ENCODE assay signal across 9 cellular contexts in the genomic region with DNA sequence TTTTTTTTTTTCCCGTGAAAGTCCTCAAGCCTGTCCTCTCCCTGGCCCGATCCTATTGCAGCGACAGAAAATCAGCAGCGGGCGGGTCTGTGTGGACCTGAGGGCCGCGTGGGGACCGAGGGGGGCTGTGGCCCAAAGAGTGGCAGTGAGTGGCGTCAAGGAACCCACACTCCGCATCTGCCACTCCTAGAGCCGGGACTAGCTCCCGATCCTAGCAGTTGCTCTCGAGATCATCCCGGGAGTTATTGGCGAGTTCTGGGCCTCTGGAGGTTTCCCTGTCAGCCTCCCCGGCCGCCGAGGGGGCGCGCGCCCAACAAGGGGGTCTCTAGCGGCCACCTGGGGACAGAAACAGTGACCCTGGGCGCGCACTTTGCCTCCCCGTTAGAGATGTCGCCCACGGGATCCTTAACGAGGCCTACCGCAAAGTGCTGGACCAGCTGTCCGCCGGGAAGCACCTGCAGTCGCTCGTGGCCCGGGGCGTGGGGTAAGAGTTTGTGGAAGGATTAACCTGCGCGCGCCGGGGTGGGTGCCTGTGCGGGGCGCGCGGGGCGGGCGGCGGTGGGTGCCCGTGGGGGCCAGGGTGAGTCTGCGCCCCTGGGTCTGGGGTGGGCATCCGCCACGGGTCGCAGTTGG. TPM values are rescaled to one million over a fixed set of nuclear protein-coding genes. Genes with fewer than 3 reads are reported as not detected.
DNase-seq lines count a peak whose midpoint lies in the region; ATAC-seq and TF ChIP-seq lines count a peak whose summit lies in the region.
"Had no signal": no experiment of that assay in that cellular context is flagged by ENCODE, and none has a peak within 500 bp of the region (broad histone marks: within the 10 kb centered on the region; RNA-seq: fewer than 3 reads in every experiment).

No MANE protein-coding gene starts in this region.

- H3K4me3 Mint-ChIP-seq in MCF 10A (ENCODE audit: unreplicated experiment): no peak overlapping the region
- peak overlapping the region; percentile 83 to 90 (median 87) for H3K4me3 Mint-ChIP-seq in brain

- H3K27ac ChIP-seq in breast epithelium: no peak overlapping the region
- H3K27ac ChIP-seq in mucosa of rectum (ENCODE audit: low read depth in 2 of 2, low read length in 2 of 2): no peak overlapping the region
- no peak overlapping the region for H3K27ac ChIP-seq in vagina

- TF ChIP-seq POLR2A in breast epithelium (IDR thresholded peaks at IDR 0.05): no peak
- TF ChIP-seq POLR2A in vagina (IDR thresholded peaks at IDR 0.05): no peak

- intact Hi-C loops in breast epithelium (cut with DNase I; ENCODE audit: low total_unique reads) (no loop called here), MCF 10A (cut with micrococcal nuclease) (no loop called here), vagina (cut with DNase I) (no loop called here)

- H3K4me1 Mint-ChIP-seq in MCF 10A (ENCODE audit: insufficient read depth, unreplicated experiment) (no peaks in the 10 kb centered on the region), brain (peaks cover 45% of the 10 kb centered on the region)

- TF ChIP-seq CTCF in breast epithelium (IDR thresholded peaks at IDR 0.05) (no peak), MCF 10A (IDR thresholded peaks at IDR 0.05; ENCODE audit: unreplicated experiment) (no peak), brain (conservative IDR thresholded peaks at IDR 0.05) (no peak), vagina (IDR thresholded peaks at IDR 0.05) (no peak)

- H3K27ac Mint-ChIP-seq in MCF 10A (ENCODE audit: low read depth, unreplicated experiment): no peak overlapping the region
- H3K27ac Mint-ChIP-seq in brain: peak overlapping the region in 2 of 5 experiments; percentile 36 to 87

- BruUV-seq in MCF 10A (replicated peaks; lab: Mats Ljungman, UMichigan): no TSS peak

- peaks cover 7 to 23% of the 10 kb centered on the region in 2 donors for H3K4me1 ChIP-seq in breast epithelium
- H3K4me1 ChIP-seq in mucosa of rectum (ENCODE audit: control insufficient read depth in 2 of 2, insufficient read depth in 2 of 2, low read length in 2 of 2): peaks cover 2% of the 10 kb centered on the region in 2 donors
- peaks cover 47% of the 10 kb centered on the region for H3K4me1 ChIP-seq in vagina

- POLR2A ChIA-PET in MCF 10A (lab: Yijun Ruan, JAX): no interaction called here

- DNase-seq in breast epithelium (ENCODE audit: low spot score in 2 of 2): no peak
- DNase-seq in MCF 10A (ENCODE audit: unreplicated experiment): no peak
- no peak for DNase-seq in vagina (ENCODE audit: extremely low spot score in 2 of 2)
- no peak for DNase-seq in NCI-H1092 treated with DMSO at 0.1 percent for 48 hours (lab: John Stamatoyannopoulos, UW)
- no peak for DNase-seq in cerebellum (ENCODE audit: low spot score)

- no peaks in the 10 kb centered on the region for H3K9me3 Mint-ChIP-seq in MCF 10A (ENCODE audit: unreplicated experiment)
- H3K9me3 Mint-ChIP-seq in brain: peaks cover 0 to 7% (median 0%) of the 10 kb centered on the region in 5 experiments

- H3K4me3 ChIP-seq in breast epithelium (peak overlapping the region; percentile 39 to 61 (median 42)), mucosa of rectum (ENCODE audit: low read length in 2 of 2) (peak overlapping the region; percentile 16 to 48), vagina (peak overlapping the region; percentile 9 to 29)
- H3K4me3 ChIP-seq: K562 had no signal

- H3K36me3 ChIP-seq in breast epithelium: no peaks in the 10 kb centered on the region
- no peaks in the 10 kb centered on the region for H3K36me3 ChIP-seq in mucosa of rectum (ENCODE audit: control insufficient read depth in 2 of 2, insufficient read depth in 2 of 2, low read length in 2 of 2)
- no peaks in the 10 kb centered on the region for H3K36me3 ChIP-seq in vagina

- H3K9ac ChIP-seq in mucosa of rectum (ENCODE audit: low read depth in 1 of 2, low read length in 2 of 2): no peak overlapping the region

- H3K27me3 ChIP-seq in breast epithelium (peaks cover 16 to 87% of the 10 kb centered on the region in 2 donors), mucosa of rectum (ENCODE audit: control insufficient read depth in 2 of 2, insufficient read depth in 2 of 2, low read length in 2 of 2) (peaks cover 38 to 42% of the 10 kb centered on the region in 2 donors), vagina (peaks cover 28% of the 10 kb centered on the region)

- H3K27me3 Mint-ChIP-seq in MCF 10A (ENCODE audit: insufficient read depth, unreplicated experiment) (peaks cover 21% of the 10 kb centered on the region), brain (peaks cover 100% of the 10 kb centered on the region)

- CTCF ChIA-PET in MCF 10A (lab: Yijun Ruan, JAX): interaction anchor here (0.7 kb wide), 1 partner anchor 53 kb away, joined by 3 read pairs; no protein-coding TSS in a partner anchor

- no peaks in the 10 kb centered on the region for H3K9me3 ChIP-seq in breast epithelium
- no peaks in the 10 kb centered on the region for H3K9me3 ChIP-seq in mucosa of rectum (ENCODE audit: control insufficient read depth in 2 of 2, low read length in 2 of 2)
- no peaks in the 10 kb centered on the region for H3K9me3 ChIP-seq in vagina

- no peaks in the 10 kb centered on the region for H3K36me3 Mint-ChIP-seq in MCF 10A (ENCODE audit: insufficient read depth, unreplicated experiment)
- no peaks in the 10 kb centered on the region for H3K36me3 Mint-ChIP-seq in brain

- no peak for ATAC-seq in HG03039 (IDR thresholded peaks at IDR 0.05; ENCODE audit: unreplicated experiment)
- ATAC-seq: K562 had no signal

RNA-seq across cellular contexts. Expression of a gene that starts 3.3 kb away (rescaled TPM):
- total RNA-seq in breast epithelium: 1 to 10 TPM in 1 of 3 donors, under 1 TPM in 1, not detected in 1; 0.33 to 1.2 TPM
- total RNA-seq in MCF 10A (2022): not detected in 2 replicates
- polyA plus RNA-seq in brain (ENCODE audit: insufficient read depth, low read depth, low replicate concordance): 29.7 TPM
- 2.2 TPM for total RNA-seq in vagina
- total RNA-seq in cerebellum: 23.3 TPM
- total RNA-seq: K562 had no signal
